Comparison of ENCODE assay signal across 1 cellular context in the genomic region with DNA sequence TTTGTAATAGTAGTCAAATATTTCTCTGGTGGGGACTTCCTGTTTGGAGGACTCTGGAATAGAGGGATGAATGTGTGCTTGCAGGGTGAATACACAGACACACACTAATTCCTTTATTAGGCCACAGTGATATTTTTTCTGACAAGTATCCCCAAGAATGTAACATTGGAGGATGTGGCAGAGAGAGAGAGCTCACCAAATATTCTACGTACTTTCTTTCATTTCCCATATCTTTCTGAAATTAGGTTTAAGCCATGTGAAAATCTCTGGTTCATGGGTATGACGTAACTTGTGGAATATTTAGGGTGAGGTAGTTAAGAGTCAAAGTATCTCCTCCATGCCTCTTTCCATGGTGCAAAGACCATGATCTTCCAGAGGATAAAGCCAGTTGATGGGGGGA.
TF ChIP-seq lines count a peak whose summit lies in the region.

No MANE protein-coding gene starts in this region.

TF ChIP-seq in HepG2, 621 proteins besides CTCF, POLR2A, EP300 and RAD21 (continued from another document):
- no peak for TF ChIP-seq MTA3 (CRISPR knock-in tag; IDR thresholded peaks at IDR 0.05)
- no peak for TF ChIP-seq JUN (CRISPR knock-in tag; IDR thresholded peaks at IDR 0.05)
- TF ChIP-seq JARID2 (CRISPR knock-in tag; IDR thresholded peaks at IDR 0.05; ENCODE audit: insufficient replicate concordance) = no peak
- no peak for TF ChIP-seq NCOR1 (IDR thresholded peaks at IDR 0.05; ENCODE audit: borderline replicate concordance, low read length)
- no peak for TF ChIP-seq GTF2F1 (IDR thresholded peaks at IDR 0.05; ENCODE audit: low read length)
- TF ChIP-seq, protein P1, sequence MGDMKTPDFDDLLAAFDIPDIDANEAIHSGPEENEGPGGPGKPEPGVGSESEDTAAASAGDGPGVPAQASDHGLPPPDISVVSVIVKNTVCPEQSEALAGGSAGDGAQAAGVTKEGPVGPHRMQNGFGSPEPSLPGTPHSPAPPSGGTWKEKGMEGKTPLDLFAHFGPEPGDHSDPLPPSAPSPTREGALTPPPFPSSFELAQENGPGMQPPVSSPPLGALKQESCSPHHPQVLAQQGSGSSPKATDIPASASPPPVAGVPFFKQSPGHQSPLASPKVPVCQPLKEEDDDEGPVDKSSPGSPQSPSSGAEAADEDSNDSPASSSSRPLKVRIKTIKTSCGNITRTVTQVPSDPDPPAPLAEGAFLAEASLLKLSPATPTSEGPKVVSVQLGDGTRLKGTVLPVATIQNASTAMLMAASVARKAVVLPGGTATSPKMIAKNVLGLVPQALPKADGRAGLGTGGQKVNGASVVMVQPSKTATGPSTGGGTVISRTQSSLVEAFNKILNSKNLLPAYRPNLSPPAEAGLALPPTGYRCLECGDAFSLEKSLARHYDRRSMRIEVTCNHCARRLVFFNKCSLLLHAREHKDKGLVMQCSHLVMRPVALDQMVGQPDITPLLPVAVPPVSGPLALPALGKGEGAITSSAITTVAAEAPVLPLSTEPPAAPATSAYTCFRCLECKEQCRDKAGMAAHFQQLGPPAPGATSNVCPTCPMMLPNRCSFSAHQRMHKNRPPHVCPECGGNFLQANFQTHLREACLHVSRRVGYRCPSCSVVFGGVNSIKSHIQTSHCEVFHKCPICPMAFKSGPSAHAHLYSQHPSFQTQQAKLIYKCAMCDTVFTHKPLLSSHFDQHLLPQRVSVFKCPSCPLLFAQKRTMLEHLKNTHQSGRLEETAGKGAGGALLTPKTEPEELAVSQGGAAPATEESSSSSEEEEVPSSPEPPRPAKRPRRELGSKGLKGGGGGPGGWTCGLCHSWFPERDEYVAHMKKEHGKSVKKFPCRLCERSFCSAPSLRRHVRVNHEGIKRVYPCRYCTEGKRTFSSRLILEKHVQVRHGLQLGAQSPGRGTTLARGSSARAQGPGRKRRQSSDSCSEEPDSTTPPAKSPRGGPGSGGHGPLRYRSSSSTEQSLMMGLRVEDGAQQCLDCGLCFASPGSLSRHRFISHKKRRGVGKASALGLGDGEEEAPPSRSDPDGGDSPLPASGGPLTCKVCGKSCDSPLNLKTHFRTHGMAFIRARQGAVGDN (CRISPR knock-in tag; IDR thresholded peaks at IDR 0.05) = no peak
